20 cellular contexts compared by ENCODE assay signal in genomic region chr3:138042043-138042442, GRCh38. TPM values are rescaled to one million over a fixed set of nuclear protein-coding genes. Genes with fewer than 3 reads are reported as not detected.
DNase-seq lines count a peak whose midpoint lies in the region; ATAC-seq and TF ChIP-seq lines count a peak whose summit lies in the region.
"Had no signal": no experiment of that assay in that cellular context is flagged by ENCODE, and none has a peak within 500 bp of the region (broad histone marks: within the 10 kb centered on the region; RNA-seq: fewer than 3 reads in every experiment).

No MANE protein-coding gene starts in this region.

- peaks cover 11% of the 10 kb centered on the region for H3K36me3 Mint-ChIP-seq in chondrocyte (ENCODE audit: low read depth)
- H3K36me3 Mint-ChIP-seq: activated naive CD4-positive, alpha-beta T cell treated with anti-CD3 and anti-CD28 coated beads, Interleukin-2, amount 50 U/mL, for 24 hours had no signal

- no peaks in the 10 kb centered on the region for H3K9me3 Mint-ChIP-seq in chondrocyte (ENCODE audit: low read depth)
- H3K9me3 Mint-ChIP-seq: activated naive CD4-positive, alpha-beta T cell treated with anti-CD3 and anti-CD28 coated beads, Interleukin-2, amount 50 U/mL, for 24 hours had no signal

- H3K36me3 ChIP-seq in mucosa of descending colon (ENCODE audit: low read depth) (no peaks in the 10 kb centered on the region), heart left ventricle (no peaks in the 10 kb centered on the region)
- H3K36me3 ChIP-seq: ovary, SJCRH30, upper lobe of left lung had no signal

- no peak for TF ChIP-seq CTCF in AG10803 (conservative IDR thresholded peaks at IDR 0.05; ENCODE audit: low read length)
- no peak for TF ChIP-seq CTCF in chondrocyte (IDR thresholded peaks at IDR 0.05)
- TF ChIP-seq CTCF in mucosa of descending colon (IDR thresholded peaks at IDR 0.05), result no peak
- TF ChIP-seq CTCF in heart left ventricle (IDR thresholded peaks at IDR 0.05), result no peak

- ATAC-seq in mucosa of descending colon (no peak), HG02571 (IDR thresholded peaks at IDR 0.05; ENCODE audit: unreplicated experiment) (no peak), GM18511 (IDR thresholded peaks at IDR 0.05; ENCODE audit: unreplicated experiment) (no peak), heart left ventricle (no peak)

- no peak overlapping the region for H3K4me3 Mint-ChIP-seq in chondrocyte (ENCODE audit: unreplicated experiment)
- H3K4me3 Mint-ChIP-seq: activated naive CD4-positive, alpha-beta T cell treated with anti-CD3 and anti-CD28 coated beads, Interleukin-2, amount 50 U/mL, for 24 hours had no signal

- H3K4me1 Mint-ChIP-seq in chondrocyte (ENCODE audit: low read depth), result peaks cover 32% of the 10 kb centered on the region
- H3K4me1 Mint-ChIP-seq: activated naive CD4-positive, alpha-beta T cell treated with anti-CD3 and anti-CD28 coated beads, Interleukin-2, amount 50 U/mL, for 24 hours had no signal

- peak overlapping the region; percentile 24 for H3K27ac Mint-ChIP-seq in chondrocyte (ENCODE audit: unreplicated experiment)
- H3K27ac Mint-ChIP-seq: activated naive CD4-positive, alpha-beta T cell treated with anti-CD3 and anti-CD28 coated beads, Interleukin-2, amount 50 U/mL, for 24 hours had no signal

- H3K4me3 ChIP-seq in AG10803 (ENCODE audit: low read length), result no peak overlapping the region
- H3K4me3 ChIP-seq in mucosa of descending colon, result no peak overlapping the region
- H3K4me3 ChIP-seq in heart left ventricle, result no peak overlapping the region
- H3K4me3 ChIP-seq: ovary, SJCRH30, upper lobe of left lung had no signal

- WGBS in heart left ventricle, 4 donors, result 87 to 94% (median 91%) methylated on average over 2 of the region's 2 CpGs

- H3K27ac ChIP-seq in heart left ventricle, result no peak overlapping the region
- H3K27ac ChIP-seq: ovary, SJCRH30, upper lobe of left lung had no signal

- peak; percentile 76 for DNase-seq in AG10803 (ENCODE audit: low read depth)
- DNase-seq in NCI-H226, result peak; percentile 65
- DNase-seq in chondrocyte (ENCODE audit: low spot score), result no peak
- peak; percentile 87 for DNase-seq in iris pigment epithelial cell (ENCODE audit: low read depth)
- no peak for DNase-seq in mucosa of descending colon
- no peak for DNase-seq in heart left ventricle
- DNase-seq: activated CD4-positive, alpha-beta T cell treated with anti-CD3 and anti-CD28 coated beads for 48 hours; AML-193; cerebellar nuclear complex; hippocampal formation; MM.1S; NCI-H187; NCI-H446 treated with DMSO at 0.1 percent for 48 hours; ovary; SJCRH30; stimulated activated naive CD4-positive, alpha-beta T cell; upper lobe of left lung had no signal

- no peaks in the 10 kb centered on the region for H3K27me3 ChIP-seq in heart left ventricle
- H3K27me3 ChIP-seq: ovary, SJCRH30, upper lobe of left lung had no signal

- H3K9me3 ChIP-seq in mucosa of descending colon (no peaks in the 10 kb centered on the region), heart left ventricle (no peaks in the 10 kb centered on the region)
- H3K9me3 ChIP-seq: ovary, SJCRH30, upper lobe of left lung had no signal

- no peaks in the 10 kb centered on the region for H3K4me1 ChIP-seq in mucosa of descending colon (ENCODE audit: low read depth)
- peaks cover 0 to 12% (median 0%) of the 10 kb centered on the region in 12 donors for H3K4me1 ChIP-seq in heart left ventricle

- no peak for TF ChIP-seq POLR2A in heart left ventricle (IDR thresholded peaks at IDR 0.05)

- H3K27me3 Mint-ChIP-seq in chondrocyte (ENCODE audit: low read depth), result no peaks in the 10 kb centered on the region

- intact Hi-C loops in mucosa of descending colon (cut with DNase I, micrococcal nuclease), result no loop called here
- intact Hi-C loops in heart left ventricle (cut with DNase I), result no loop called here

RNA-seq across cellular contexts. Expression of gene CLDN18, which starts 32.1 kb away (rescaled TPM):
- total RNA-seq in chondrocyte (not detected in 3 replicates), mucosa of descending colon (not detected), heart left ventricle (not detected)
- polyA plus RNA-seq in heart left ventricle, result under 1 TPM in 1 of 2 donors, not detected in 1; 0.01 TPM
- total RNA-seq: SJCRH30 had no signal

Comparison
In these comparisons a context has a peak if more than half of its experiments do, and no peak if none do; other contexts are left out.
1. DNase-seq: peak in AG10803 (single experiment), NCI-H226 (single experiment) and iris pigment epithelial cell (single experiment); none in chondrocyte (single experiment), mucosa of descending colon (0 of 3) and heart left ventricle (0 of 5).